Comparison of ENCODE assay signal across 1 cellular context in the genomic region with DNA sequence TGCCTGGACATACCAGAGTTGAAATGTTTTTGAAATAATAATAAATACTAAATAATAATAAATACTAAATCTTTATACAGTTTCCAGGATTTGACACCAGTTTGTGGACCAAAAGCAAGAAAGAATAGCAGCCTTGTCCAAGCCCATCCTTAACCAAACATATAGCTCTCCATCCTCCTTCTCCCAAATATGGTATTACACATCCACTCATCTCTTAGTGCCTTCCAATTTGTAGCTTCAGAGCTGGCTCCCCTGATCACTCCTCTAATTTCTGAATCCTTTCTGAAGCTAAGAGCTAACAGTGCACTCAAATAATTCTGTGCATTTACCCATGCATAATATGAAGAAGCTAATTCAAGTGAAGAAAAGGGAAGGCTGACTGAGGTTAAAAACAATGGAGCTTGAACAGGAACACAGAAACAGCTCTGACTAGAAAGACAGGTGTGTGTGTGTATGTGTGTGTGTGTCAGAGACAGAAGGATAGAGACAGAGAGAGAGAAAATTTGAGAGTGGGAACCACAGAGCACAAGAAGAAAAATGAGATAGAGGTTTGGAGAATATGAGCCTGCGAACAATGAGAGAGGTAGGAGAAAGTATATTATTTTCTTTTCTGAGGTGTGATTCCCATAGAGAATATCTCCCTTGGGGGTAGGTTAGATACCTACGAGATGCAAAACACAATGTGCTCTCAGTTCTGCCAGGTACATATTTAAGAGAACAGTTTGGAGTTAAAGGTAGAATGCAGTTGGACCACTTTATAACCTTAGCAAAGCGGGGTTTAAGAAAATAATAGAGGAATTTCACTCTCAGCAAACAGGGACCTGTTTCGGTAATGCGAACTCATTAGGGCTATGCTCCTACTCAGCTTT.
TF ChIP-seq lines count a peak whose summit lies in the region.

No MANE protein-coding gene starts in this region.

TF ChIP-seq in GM12878, 131 proteins besides CTCF, POLR2A, EP300 and RAD21 (continued from another document and continues in another):
- TF ChIP-seq, protein P1, sequence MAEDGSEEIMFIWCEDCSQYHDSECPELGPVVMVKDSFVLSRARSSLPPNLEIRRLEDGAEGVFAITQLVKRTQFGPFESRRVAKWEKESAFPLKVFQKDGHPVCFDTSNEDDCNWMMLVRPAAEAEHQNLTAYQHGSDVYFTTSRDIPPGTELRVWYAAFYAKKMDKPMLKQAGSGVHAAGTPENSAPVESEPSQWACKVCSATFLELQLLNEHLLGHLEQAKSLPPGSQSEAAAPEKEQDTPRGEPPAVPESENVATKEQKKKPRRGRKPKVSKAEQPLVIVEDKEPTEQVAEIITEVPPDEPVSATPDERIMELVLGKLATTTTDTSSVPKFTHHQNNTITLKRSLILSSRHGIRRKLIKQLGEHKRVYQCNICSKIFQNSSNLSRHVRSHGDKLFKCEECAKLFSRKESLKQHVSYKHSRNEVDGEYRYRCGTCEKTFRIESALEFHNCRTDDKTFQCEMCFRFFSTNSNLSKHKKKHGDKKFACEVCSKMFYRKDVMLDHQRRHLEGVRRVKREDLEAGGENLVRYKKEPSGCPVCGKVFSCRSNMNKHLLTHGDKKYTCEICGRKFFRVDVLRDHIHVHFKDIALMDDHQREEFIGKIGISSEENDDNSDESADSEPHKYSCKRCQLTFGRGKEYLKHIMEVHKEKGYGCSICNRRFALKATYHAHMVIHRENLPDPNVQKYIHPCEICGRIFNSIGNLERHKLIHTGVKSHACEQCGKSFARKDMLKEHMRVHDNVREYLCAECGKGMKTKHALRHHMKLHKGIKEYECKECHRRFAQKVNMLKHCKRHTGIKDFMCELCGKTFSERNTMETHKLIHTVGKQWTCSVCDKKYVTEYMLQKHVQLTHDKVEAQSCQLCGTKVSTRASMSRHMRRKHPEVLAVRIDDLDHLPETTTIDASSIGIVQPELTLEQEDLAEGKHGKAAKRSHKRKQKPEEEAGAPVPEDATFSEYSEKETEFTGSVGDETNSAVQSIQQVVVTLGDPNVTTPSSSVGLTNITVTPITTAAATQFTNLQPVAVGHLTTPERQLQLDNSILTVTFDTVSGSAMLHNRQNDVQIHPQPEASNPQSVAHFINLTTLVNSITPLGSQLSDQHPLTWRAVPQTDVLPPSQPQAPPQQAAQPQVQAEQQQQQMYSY (CRISPR knock-in tag; IDR thresholded peaks at IDR 0.05): no peak
- TF ChIP-seq SRF (IDR thresholded peaks at IDR 0.05; ENCODE audit: low read depth in 2 of 2, low read length in 2 of 2) (peak in 1 of 2 experiments; percentile 7; a peak in 1 of 4 replicates), CHD1 (IDR thresholded peaks at IDR 0.05; ENCODE audit: low read depth, low read length) (no peak), CREB1 (IDR thresholded peaks at IDR 0.05; ENCODE audit: low read depth) (no peak), HDGF (IDR thresholded peaks at IDR 0.05) (no peak), MTA2 (IDR thresholded peaks at IDR 0.05; ENCODE audit: low read depth) (peak; percentile 36; the same call in 1 of the 2 replicates), CREM (IDR thresholded peaks at IDR 0.05; ENCODE audit: low read depth) (no peak), TBL1XR1 (IDR thresholded peaks at IDR 0.05; ENCODE audit: low read depth, low read length) (no peak), RB1 (IDR thresholded peaks at IDR 0.05; ENCODE audit: borderline replicate concordance) (no peak; the same call in 1 of the 2 replicates), GABPA (IDR thresholded peaks at IDR 0.05; ENCODE audit: low read depth) (no peak), SIN3A (IDR thresholded peaks at IDR 0.05; ENCODE audit: low read depth, low read length) (no peak), ATF7 (IDR thresholded peaks at IDR 0.05; ENCODE audit: low read depth) (peak; percentile 45), KDM1A (IDR thresholded peaks at IDR 0.05; ENCODE audit: borderline replicate concordance) (no peak), MEF2A (IDR thresholded peaks at IDR 0.05; ENCODE audit: insufficient read depth, low read depth, low read length) (no peak), FOXM1 (IDR thresholded peaks at IDR 0.05; ENCODE audit: low read depth, low read length) (no peak), EGR1 (IDR thresholded peaks at IDR 0.05; ENCODE audit: borderline replicate concordance in 1 of 2, low read depth in 2 of 2, low read length in 2 of 2) (no peak), CEBPB (IDR thresholded peaks at IDR 0.05; ENCODE audit: borderline replicate concordance in 1 of 2, low read depth in 2 of 2, low read length in 2 of 2) (no peak), NR2C2 (IDR thresholded peaks at IDR 0.05; ENCODE audit: borderline replicate concordance, control insufficient read depth, insufficient read length, low read depth) (no peak), EED (IDR thresholded peaks at IDR 0.05; ENCODE audit: low read depth) (no peak), CHD4 (IDR thresholded peaks at IDR 0.05) (no peak), ZNF274 (IDR thresholded peaks at IDR 0.05; ENCODE audit: insufficient read depth, insufficient read length) (no peak), JUND (IDR thresholded peaks at IDR 0.05; ENCODE audit: low read depth, low read length) (no peak), HDAC6 (IDR thresholded peaks at IDR 0.05; ENCODE audit: unreplicated experiment) (no peak), MEF2B (IDR thresholded peaks at IDR 0.05; ENCODE audit: partially characterized antibody, poor library complexity, severe bottlenecking) (peak; percentile 98), PML (IDR thresholded peaks at IDR 0.05; ENCODE audit: low read length) (no peak), NR2C1 (IDR thresholded peaks at IDR 0.05) (no peak)
- TF ChIP-seq, protein P2, sequence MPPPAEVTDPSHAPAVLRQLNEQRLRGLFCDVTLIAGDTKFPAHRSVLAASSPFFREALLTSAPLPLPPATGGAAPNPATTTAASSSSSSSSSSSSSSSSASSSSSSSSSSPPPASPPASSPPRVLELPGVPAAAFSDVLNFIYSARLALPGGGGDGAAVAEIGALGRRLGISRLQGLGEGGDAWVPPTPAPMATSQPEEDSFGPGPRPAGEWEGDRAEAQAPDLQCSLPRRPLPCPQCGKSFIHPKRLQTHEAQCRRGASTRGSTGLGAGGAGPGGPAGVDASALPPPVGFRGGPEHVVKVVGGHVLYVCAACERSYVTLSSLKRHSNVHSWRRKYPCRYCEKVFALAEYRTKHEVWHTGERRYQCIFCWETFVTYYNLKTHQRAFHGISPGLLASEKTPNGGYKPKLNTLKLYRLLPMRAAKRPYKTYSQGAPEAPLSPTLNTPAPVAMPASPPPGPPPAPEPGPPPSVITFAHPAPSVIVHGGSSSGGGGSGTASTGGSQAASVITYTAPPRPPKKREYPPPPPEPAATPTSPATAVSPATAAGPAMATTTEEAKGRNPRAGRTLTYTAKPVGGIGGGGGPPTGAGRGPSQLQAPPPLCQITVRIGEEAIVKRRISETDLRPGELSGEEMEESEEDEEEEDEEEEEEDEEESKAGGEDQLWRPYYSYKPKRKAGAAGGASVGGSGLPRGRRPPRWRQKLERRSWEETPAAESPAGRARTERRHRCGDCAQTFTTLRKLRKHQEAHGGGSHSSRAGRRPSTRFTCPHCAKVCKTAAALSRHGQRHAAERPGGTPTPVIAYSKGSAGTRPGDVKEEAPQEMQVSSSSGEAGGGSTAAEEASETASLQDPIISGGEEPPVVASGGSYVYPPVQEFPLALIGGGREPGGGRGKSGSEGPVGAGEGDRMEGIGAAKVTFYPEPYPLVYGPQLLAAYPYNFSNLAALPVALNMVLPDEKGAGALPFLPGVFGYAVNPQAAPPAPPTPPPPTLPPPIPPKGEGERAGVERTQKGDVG (CRISPR knock-in tag; IDR thresholded peaks at IDR 0.05): no peak
- TF ChIP-seq, protein P3, sequence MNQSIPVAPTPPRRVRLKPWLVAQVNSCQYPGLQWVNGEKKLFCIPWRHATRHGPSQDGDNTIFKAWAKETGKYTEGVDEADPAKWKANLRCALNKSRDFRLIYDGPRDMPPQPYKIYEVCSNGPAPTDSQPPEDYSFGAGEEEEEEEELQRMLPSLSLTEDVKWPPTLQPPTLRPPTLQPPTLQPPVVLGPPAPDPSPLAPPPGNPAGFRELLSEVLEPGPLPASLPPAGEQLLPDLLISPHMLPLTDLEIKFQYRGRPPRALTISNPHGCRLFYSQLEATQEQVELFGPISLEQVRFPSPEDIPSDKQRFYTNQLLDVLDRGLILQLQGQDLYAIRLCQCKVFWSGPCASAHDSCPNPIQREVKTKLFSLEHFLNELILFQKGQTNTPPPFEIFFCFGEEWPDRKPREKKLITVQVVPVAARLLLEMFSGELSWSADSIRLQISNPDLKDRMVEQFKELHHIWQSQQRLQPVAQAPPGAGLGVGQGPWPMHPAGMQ (IDR thresholded peaks at IDR 0.05; ENCODE audit: borderline replicate concordance): no peak
- TF ChIP-seq, protein P4, sequence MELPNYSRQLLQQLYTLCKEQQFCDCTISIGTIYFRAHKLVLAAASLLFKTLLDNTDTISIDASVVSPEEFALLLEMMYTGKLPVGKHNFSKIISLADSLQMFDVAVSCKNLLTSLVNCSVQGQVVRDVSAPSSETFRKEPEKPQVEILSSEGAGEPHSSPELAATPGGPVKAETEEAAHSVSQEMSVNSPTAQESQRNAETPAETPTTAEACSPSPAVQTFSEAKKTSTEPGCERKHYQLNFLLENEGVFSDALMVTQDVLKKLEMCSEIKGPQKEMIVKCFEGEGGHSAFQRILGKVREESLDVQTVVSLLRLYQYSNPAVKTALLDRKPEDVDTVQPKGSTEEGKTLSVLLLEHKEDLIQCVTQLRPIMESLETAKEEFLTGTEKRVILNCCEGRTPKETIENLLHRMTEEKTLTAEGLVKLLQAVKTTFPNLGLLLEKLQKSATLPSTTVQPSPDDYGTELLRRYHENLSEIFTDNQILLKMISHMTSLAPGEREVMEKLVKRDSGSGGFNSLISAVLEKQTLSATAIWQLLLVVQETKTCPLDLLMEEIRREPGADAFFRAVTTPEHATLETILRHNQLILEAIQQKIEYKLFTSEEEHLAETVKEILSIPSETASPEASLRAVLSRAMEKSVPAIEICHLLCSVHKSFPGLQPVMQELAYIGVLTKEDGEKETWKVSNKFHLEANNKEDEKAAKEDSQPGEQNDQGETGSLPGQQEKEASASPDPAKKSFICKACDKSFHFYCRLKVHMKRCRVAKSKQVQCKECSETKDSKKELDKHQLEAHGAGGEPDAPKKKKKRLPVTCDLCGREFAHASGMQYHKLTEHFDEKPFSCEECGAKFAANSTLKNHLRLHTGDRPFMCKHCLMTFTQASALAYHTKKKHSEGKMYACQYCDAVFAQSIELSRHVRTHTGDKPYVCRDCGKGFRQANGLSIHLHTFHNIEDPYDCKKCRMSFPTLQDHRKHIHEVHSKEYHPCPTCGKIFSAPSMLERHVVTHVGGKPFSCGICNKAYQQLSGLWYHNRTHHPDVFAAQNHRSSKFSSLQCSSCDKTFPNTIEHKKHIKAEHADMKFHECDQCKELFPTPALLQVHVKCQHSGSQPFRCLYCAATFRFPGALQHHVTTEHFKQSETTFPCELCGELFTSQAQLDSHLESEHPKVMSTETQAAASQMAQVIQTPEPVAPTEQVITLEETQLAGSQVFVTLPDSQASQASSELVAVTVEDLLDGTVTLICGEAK (IDR thresholded peaks at IDR 0.05; ENCODE audit: borderline replicate concordance): no peak
- TF ChIP-seq, protein P5, sequence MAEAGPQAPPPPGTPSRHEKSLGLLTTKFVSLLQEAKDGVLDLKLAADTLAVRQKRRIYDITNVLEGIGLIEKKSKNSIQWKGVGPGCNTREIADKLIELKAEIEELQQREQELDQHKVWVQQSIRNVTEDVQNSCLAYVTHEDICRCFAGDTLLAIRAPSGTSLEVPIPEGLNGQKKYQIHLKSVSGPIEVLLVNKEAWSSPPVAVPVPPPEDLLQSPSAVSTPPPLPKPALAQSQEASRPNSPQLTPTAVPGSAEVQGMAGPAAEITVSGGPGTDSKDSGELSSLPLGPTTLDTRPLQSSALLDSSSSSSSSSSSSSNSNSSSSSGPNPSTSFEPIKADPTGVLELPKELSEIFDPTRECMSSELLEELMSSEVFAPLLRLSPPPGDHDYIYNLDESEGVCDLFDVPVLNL (IDR thresholded peaks at IDR 0.05; ENCODE audit: low read depth, low read length): no peak
- TF ChIP-seq, protein P6, sequence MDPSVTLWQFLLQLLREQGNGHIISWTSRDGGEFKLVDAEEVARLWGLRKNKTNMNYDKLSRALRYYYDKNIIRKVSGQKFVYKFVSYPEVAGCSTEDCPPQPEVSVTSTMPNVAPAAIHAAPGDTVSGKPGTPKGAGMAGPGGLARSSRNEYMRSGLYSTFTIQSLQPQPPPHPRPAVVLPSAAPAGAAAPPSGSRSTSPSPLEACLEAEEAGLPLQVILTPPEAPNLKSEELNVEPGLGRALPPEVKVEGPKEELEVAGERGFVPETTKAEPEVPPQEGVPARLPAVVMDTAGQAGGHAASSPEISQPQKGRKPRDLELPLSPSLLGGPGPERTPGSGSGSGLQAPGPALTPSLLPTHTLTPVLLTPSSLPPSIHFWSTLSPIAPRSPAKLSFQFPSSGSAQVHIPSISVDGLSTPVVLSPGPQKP (IDR thresholded peaks at IDR 0.05; ENCODE audit: low read depth, low read length): no peak
- TF ChIP-seq, protein P7, sequence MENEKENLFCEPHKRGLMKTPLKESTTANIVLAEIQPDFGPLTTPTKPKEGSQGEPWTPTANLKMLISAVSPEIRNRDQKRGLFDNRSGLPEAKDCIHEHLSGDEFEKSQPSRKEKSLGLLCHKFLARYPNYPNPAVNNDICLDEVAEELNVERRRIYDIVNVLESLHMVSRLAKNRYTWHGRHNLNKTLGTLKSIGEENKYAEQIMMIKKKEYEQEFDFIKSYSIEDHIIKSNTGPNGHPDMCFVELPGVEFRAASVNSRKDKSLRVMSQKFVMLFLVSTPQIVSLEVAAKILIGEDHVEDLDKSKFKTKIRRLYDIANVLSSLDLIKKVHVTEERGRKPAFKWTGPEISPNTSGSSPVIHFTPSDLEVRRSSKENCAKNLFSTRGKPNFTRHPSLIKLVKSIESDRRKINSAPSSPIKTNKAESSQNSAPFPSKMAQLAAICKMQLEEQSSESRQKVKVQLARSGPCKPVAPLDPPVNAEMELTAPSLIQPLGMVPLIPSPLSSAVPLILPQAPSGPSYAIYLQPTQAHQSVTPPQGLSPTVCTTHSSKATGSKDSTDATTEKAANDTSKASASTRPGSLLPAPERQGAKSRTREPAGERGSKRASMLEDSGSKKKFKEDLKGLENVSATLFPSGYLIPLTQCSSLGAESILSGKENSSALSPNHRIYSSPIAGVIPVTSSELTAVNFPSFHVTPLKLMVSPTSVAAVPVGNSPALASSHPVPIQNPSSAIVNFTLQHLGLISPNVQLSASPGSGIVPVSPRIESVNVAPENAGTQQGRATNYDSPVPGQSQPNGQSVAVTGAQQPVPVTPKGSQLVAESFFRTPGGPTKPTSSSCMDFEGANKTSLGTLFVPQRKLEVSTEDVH (IDR thresholded peaks at IDR 0.05; ENCODE audit: low read depth, partially characterized antibody): no peak
- TF ChIP-seq, protein P8, sequence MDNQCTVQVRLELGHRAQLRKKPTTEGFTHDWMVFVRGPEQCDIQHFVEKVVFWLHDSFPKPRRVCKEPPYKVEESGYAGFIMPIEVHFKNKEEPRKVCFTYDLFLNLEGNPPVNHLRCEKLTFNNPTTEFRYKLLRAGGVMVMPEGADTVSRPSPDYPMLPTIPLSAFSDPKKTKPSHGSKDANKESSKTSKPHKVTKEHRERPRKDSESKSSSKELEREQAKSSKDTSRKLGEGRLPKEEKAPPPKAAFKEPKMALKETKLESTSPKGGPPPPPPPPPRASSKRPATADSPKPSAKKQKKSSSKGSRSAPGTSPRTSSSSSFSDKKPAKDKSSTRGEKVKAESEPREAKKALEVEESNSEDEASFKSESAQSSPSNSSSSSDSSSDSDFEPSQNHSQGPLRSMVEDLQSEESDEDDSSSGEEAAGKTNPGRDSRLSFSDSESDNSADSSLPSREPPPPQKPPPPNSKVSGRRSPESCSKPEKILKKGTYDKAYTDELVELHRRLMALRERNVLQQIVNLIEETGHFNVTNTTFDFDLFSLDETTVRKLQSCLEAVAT (IDR thresholded peaks at IDR 0.05): peak; percentile 52; the same call in 1 of the 2 replicates
